Comparison of ENCODE assay signal across 8 cellular contexts in genomic region chr10:119502214-119502613, GRCh38. TPM values are rescaled to one million over a fixed set of nuclear protein-coding genes. Genes with fewer than 3 reads are reported as not detected.
DNase-seq lines count a peak whose midpoint lies in the region; ATAC-seq and TF ChIP-seq lines count a peak whose summit lies in the region.

No MANE protein-coding gene starts in this region.

- no peak overlapping the region for H3K27ac ChIP-seq in right atrium auricular region

- H3K9me3 ChIP-seq in right atrium auricular region: no peaks in the 10 kb centered on the region

- H3K27me3 ChIP-seq in right atrium auricular region: no peaks in the 10 kb centered on the region

- peaks cover 5% of the 10 kb centered on the region for H3K36me3 ChIP-seq in right atrium auricular region

- no peak overlapping the region for H3K4me3 ChIP-seq in right atrium auricular region

- TF ChIP-seq CTCF in right atrium auricular region (IDR thresholded peaks at IDR 0.05): no peak

- peak; percentile 68 to 74 for DNase-seq in activated CD4-positive, alpha-beta T cell treated with anti-CD3 and anti-CD28 coated beads, Interleukin-2, amount 50 U/mL, for 48 hours
- peak; percentile 68 for DNase-seq in left kidney (ENCODE audit: low read depth, low spot score)
- DNase-seq in stimulated activated naive CD4-positive, alpha-beta T cell treated with Interleukin-2 at 50 U/mL for 16 hours (lab: John Stamatoyannopoulos, UW): peak; percentile 78
- no peak for DNase-seq in NCI-H1930 (lab: John Stamatoyannopoulos, UW)
- DNase-seq in right atrium auricular region (ENCODE audit: low spot score): no peak
- DNase-seq in NCI-H2107 treated with DMSO at 0.1 percent for 48 hours (lab: John Stamatoyannopoulos, UW; ENCODE audit: unreplicated experiment): no peak

- no peaks in the 10 kb centered on the region for H3K4me1 ChIP-seq in right atrium auricular region

- ATAC-seq in HG02943 (IDR thresholded peaks at IDR 0.05; ENCODE audit: low read depth, unreplicated experiment) (peak; percentile 68), HG03025 (IDR thresholded peaks at IDR 0.05; ENCODE audit: low FRiP score, unreplicated experiment) (no peak)

RNA-seq across cellular contexts. Expression of gene RGS10, which starts 40.3 kb away (rescaled TPM):
- 10 to 100 TPM in 1 of 2 donors, 1 to 10 TPM in 1; 7.8 to 10.8 TPM for total RNA-seq in right atrium auricular region

Comparison
In these comparisons a context has a peak if more than half of its experiments do, and no peak if none do; other contexts are left out.
1. DNase-seq: peak in activated CD4-positive, alpha-beta T cell treated with anti-CD3 and anti-CD28 coated beads, Interleukin-2, amount 50 U/mL, for 48 hours (2 of 2), left kidney (single experiment) and stimulated activated naive CD4-positive, alpha-beta T cell treated with Interleukin-2 at 50 U/mL for 16 hours (single experiment); none in NCI-H1930 (0 of 2), right atrium auricular region (single experiment) and NCI-H2107 treated with DMSO at 0.1 percent for 48 hours (single experiment).